In the genomic region with DNA sequence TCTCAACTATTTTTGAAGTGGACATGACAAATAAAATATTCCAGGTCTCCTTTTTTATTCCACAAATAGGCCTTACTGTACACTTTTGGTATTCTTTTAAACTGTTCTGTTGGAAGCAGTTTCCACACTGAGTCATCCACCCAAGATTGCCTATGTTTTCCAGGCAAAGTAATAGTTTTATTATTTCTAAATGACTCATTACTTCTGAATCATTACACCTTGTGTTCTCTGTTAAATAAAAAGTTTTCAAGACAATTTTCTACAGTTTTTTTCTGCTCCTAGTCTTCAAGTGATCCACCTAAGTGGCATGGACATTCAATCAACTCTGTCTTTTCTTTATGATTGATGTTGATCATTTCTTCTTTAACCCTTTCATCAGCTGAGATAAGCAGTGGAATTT, we compare ENCODE assay signal across 10 cellular contexts. TPM values are rescaled to one million over a fixed set of nuclear protein-coding genes. Genes with fewer than 3 reads are reported as not detected.
DNase-seq lines count a peak whose midpoint lies in the region; TF ChIP-seq lines count a peak whose summit lies in the region.
"Had no signal": no experiment of that assay in that cellular context is flagged by ENCODE, and none has a peak within 500 bp of the region (broad histone marks: within the 10 kb centered on the region; RNA-seq: fewer than 3 reads in every experiment).

No MANE protein-coding gene starts in this region.

- no peak for TF ChIP-seq POLR2A in suprapubic skin (IDR thresholded peaks at IDR 0.05)

- peak overlapping the region; percentile 13 to 33 for H3K27ac ChIP-seq in tibial artery
- no peak overlapping the region for H3K27ac ChIP-seq in suprapubic skin
- H3K27ac ChIP-seq: pancreas had no signal

- H3K4me1 ChIP-seq in tibial artery (peaks cover 0 to 54% (median 2%) of the 10 kb centered on the region in 4 donors), suprapubic skin (peaks cover 6% of the 10 kb centered on the region)
- H3K4me1 ChIP-seq: pancreas had no signal

- intact Hi-C loops in tibial artery (cut with DNase I; ENCODE audit: low total_unique reads) = no loop called here

- no peak for TF ChIP-seq CTCF in HFF-Myc (IDR thresholded peaks at IDR 0.05; ENCODE audit: low read depth, low read length, missing control alignments)
- no peak for TF ChIP-seq CTCF in tibial artery (IDR thresholded peaks at IDR 0.05)
- no peak for TF ChIP-seq CTCF in suprapubic skin (IDR thresholded peaks at IDR 0.05)

- H3K27me3 ChIP-seq in tibial artery (no peaks in the 10 kb centered on the region), suprapubic skin (no peaks in the 10 kb centered on the region)
- H3K27me3 ChIP-seq: pancreas had no signal

- no peaks in the 10 kb centered on the region for H3K9me3 ChIP-seq in tibial artery
- H3K9me3 ChIP-seq in suprapubic skin = no peaks in the 10 kb centered on the region
- H3K9me3 ChIP-seq: pancreas had no signal

- H3K4me3 ChIP-seq in HFF-Myc (replicated peaks; ENCODE audit: low read depth, low read length) = no peak overlapping the region
- H3K4me3 ChIP-seq in tibial artery = no peak overlapping the region
- H3K4me3 ChIP-seq in suprapubic skin = no peak overlapping the region
- H3K4me3 ChIP-seq: coronary artery, pancreas had no signal

- H3K36me3 ChIP-seq in tibial artery = no peaks in the 10 kb centered on the region
- no peaks in the 10 kb centered on the region for H3K36me3 ChIP-seq in suprapubic skin
- H3K36me3 ChIP-seq: pancreas had no signal

- DNase-seq in HFF-Myc (ENCODE audit: extremely low read depth, low read depth) = peak; percentile 45
- peak; percentile 48 for DNase-seq in amniotic stem cell (lab: John Stamatoyannopoulos, UW)
- DNase-seq in glomerular endothelial cell (ENCODE audit: extremely low read depth, low read depth, low spot score) = peak; percentile 77
- no peak for DNase-seq in tibial artery
- no peak for DNase-seq in suprapubic skin (ENCODE audit: low spot score in 2 of 2)
- no peak for DNase-seq in activated CD8-positive, alpha-beta memory T cell treated with anti-CD3 and anti-CD28 coated beads, Interleukin-2, amount 50 U/mL, for 48 hours
- no peak for DNase-seq in NCI-H2107 (lab: John Stamatoyannopoulos, UW)
- DNase-seq: activated CD8-positive, alpha-beta memory T cell treated with anti-CD3 and anti-CD28 coated beads, Interleukin-2, amount 50 U/mL, for 4 hours; pancreas had no signal

- TF ChIP-seq EP300 in suprapubic skin (IDR thresholded peaks at IDR 0.05) = no peak

RNA-seq across cellular contexts. Expression of a gene that starts 26.5 kb away (rescaled TPM):
- total RNA-seq in glomerular endothelial cell = 12.8 and 15.9 TPM in 2 replicates
- 10 to 100 TPM; 51.2 to 71.7 (median 52.9) TPM for total RNA-seq in suprapubic skin

Comparison
In these comparisons a context has a peak if more than half of its experiments do, and no peak if none do; other contexts are left out.
1. DNase-seq: peak in HFF-Myc (single experiment), amniotic stem cell (single experiment) and glomerular endothelial cell (single experiment); none in tibial artery (0 of 2), suprapubic skin (0 of 2), activated CD8-positive, alpha-beta memory T cell treated with anti-CD3 and anti-CD28 coated beads, Interleukin-2, amount 50 U/mL, for 48 hours (single experiment) and NCI-H2107 (single experiment).